Comparison of ENCODE assay signal across 8 cellular contexts in the genomic region with DNA sequence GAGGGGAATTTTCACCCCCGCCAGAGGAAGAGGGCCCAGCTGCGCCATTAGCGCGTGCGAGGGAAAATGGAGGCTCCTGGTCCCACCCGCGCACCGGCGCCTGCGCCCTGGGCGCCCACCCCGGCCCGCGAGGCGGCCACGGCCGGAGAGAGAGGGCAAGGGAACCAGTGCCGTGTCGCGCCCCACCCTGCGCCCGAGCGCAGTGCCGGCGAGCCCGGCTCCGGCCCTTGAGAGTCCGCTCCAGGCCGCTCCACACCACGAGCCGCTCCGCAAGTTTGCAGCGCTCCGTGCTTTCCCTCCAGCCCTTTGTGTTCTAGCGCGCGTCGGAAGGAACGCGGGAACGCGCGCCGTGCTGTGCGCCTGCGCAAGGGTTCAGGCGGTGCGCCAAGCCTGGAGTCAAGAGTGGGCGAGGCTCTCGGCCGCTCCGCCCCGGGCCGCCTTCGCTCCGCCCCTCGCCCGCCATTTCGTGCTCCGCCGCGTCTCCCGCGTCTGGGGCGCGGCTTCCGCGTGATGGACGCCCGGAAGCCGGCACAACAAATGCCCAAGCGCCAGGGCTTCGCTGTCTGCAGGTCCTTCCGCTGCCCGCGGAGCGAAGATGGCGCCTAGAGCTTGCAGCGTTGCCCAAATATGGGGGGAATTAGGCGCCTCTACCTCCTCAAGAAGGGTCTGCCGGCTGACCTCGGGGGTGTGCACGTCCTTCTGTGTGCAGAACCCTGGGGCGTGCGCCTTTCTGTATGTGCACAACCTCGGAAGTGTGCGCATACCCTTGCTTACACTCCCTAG. TPM values are rescaled to one million over a fixed set of nuclear protein-coding genes. Genes with fewer than 3 reads are reported as not detected.
DNase-seq lines count a peak whose midpoint lies in the region; ATAC-seq and TF ChIP-seq lines count a peak whose summit lies in the region.

No MANE protein-coding gene starts in this region.

- in situ Hi-C loops in IMR-90 (cut with MboI; ENCODE audit: low sequenced_read_pairs): no loop called here
- in situ Hi-C loops in transverse colon (cut with MboI; ENCODE audit: low pct_ligation_motif_present in 1 of 4, low pct_unique_long_range_greater_than_20kb in 1 of 4, low sequenced_read_pairs in 3 of 4): loop anchor here in 1 of 4 donors (10.0 kb wide), 1 partner anchor 47 kb away; no protein-coding TSS in a partner anchor

- H3K36me3 ChIP-seq in IMR-90 (ENCODE audit: control insufficient read depth, insufficient read depth, low read length): no peaks in the 10 kb centered on the region
- H3K36me3 ChIP-seq in heart left ventricle: no peaks in the 10 kb centered on the region
- no peaks in the 10 kb centered on the region for H3K36me3 ChIP-seq in transverse colon

- H2BK5ac ChIP-seq in IMR-90 (ENCODE audit: low read depth, low read length, poor library complexity, severe bottlenecking): peak overlapping the region; percentile 48

- ATAC-seq in GM21447 (IDR thresholded peaks at IDR 0.05; ENCODE audit: unreplicated experiment): peak; percentile 47
- peak; percentile 73 for ATAC-seq in IMR-90 (ENCODE audit: low read depth)
- ATAC-seq in heart left ventricle: peak; percentile 56 to 80 (median 72)

- peaks cover 2% of the 10 kb centered on the region; the same call in 1 of the 2 replicates for H3K9me3 ChIP-seq in IMR-90 (ENCODE audit: control insufficient read depth, insufficient read depth, low read length)
- H3K9me3 ChIP-seq in heart left ventricle: no peaks in the 10 kb centered on the region
- no peaks in the 10 kb centered on the region for H3K9me3 ChIP-seq in transverse colon

- H3K4me3 ChIP-seq in IMR-90 (ENCODE audit: insufficient read depth, low read depth, low read length) (peak overlapping the region; percentile 20), heart left ventricle (peak overlapping the region in 11 of 12 donors; percentile 19 to 65 (median 49)), transverse colon (peak overlapping the region; percentile 24 to 53 (median 30))

- no peaks in the 10 kb centered on the region for H4K20me1 ChIP-seq in IMR-90 (ENCODE audit: insufficient read depth, low read length)

- dilution Hi-C loops in IMR-90 (cut with HindIII; ENCODE audit: low sequenced_read_pairs, unreplicated experiment): no loop called here

- peaks cover 0 to 18% of the 10 kb centered on the region in 2 experiments; a peak in 2 of 4 replicates for H3K79me1 ChIP-seq in IMR-90 (ENCODE audit: low read depth in 1 of 2, low read length in 2 of 2)

- peak overlapping the region; percentile 62 for H2BK120ac ChIP-seq in IMR-90 (ENCODE audit: low read depth, low read length)

- peak overlapping the region; percentile 79 for H4K91ac ChIP-seq in IMR-90 (ENCODE audit: insufficient read depth, low read depth, low read length)

- H3K27ac ChIP-seq in IMR-90 (ENCODE audit: insufficient read depth, low read length) (peak overlapping the region; percentile 55), adipose tissue (ENCODE audit: low read depth, low read length) (peak overlapping the region; percentile 79), heart left ventricle (peak overlapping the region; percentile 93 to 100 (median 96)), transverse colon (peak overlapping the region; percentile 96 to 100 (median 98))

- TF ChIP-seq POLR2A in IMR-90 (IDR thresholded peaks at IDR 0.05; ENCODE audit: low read depth, low read length) (peak; percentile 60; the same call in 1 of the 2 replicates), heart left ventricle (IDR thresholded peaks at IDR 0.05) (peak; percentile 58 to 71), transverse colon (IDR thresholded peaks at IDR 0.05) (peak; percentile 72)

- H3K56ac ChIP-seq in IMR-90 (ENCODE audit: extremely low read depth, insufficient read depth, low read length): peak overlapping the region; percentile 30; the same call in 1 of the 2 replicates

- H4K8ac ChIP-seq in IMR-90 (ENCODE audit: low read depth in 2 of 2, low read length in 2 of 2): peak overlapping the region; percentile 96 to 97

- 2% methylated on average over 42 of the region's 87 CpGs; no CpG with 5 or more reads in 1 of the 2 experiments for WGBS in IMR-90 (ENCODE audit: extremely low coverage in 2 of 2, insufficient read length in 1 of 2), 2 experiments
- WGBS in adipose tissue, 3 donors: 4 to 7% (median 6%) methylated on average over 76 to 87 of the region's 87 CpGs
- 6 to 15% (median 9%) methylated on average over 40 to 87 of the region's 87 CpGs for WGBS in heart left ventricle, 4 donors
- whole genome bisulfite sequencing in transverse colon (ENCODE audit: low coverage in 1 of 2), 2 donors: 16% methylated on average over 42 of the region's 87 CpGs; no CpG with 5 or more reads in 1 of the 2 donors

- TF ChIP-seq CTCF in IMR-90 (conservative IDR thresholded peaks at IDR 0.05; ENCODE audit: low read depth, low read length): 0 out of 2 replicates have a peak, but pooled peaks have one; percentile 8
- TF ChIP-seq CTCF in heart left ventricle (IDR thresholded peaks at IDR 0.05): peak in 1 of 12 donors; percentile 5
- peak in 2 of 5 experiments; percentile 38 to 48 for TF ChIP-seq CTCF in transverse colon (IDR thresholded peaks at IDR 0.05)

- BruUV-seq in IMR-90 (replicated peaks; lab: Mats Ljungman, UMichigan): no TSS peak

- CTCF ChIA-PET in IMR-90 (lab: Yijun Ruan, JAX): no interaction called here

- DNase-seq in DMS153 (lab: John Stamatoyannopoulos, UW) (peak; percentile 87), IMR-90 (peak; percentile 95), SW480 (ENCODE audit: low spot score) (peak; percentile 92), heart left ventricle (peak; percentile 95 to 99 (median 97)), posterior cingulate gyrus (peak; percentile 90 to 99 (median 94)), transverse colon (peak; percentile 98)

- no peak overlapping the region; the same call in 2 of the 3 replicates for H2BK15ac ChIP-seq in IMR-90 (ENCODE audit: low read depth, low read length)

- peak overlapping the region; percentile 90 for H2AK9ac ChIP-seq in IMR-90 (replicated peaks; ENCODE audit: low read depth, low read length, poor library complexity)

- peak overlapping the region; percentile 40 for H3K4me2 ChIP-seq in IMR-90 (ENCODE audit: low read depth, low read length)

- H2BK20ac ChIP-seq in IMR-90 (ENCODE audit: low read depth, low read length): no peak overlapping the region

- H3K4me1 ChIP-seq in IMR-90 (ENCODE audit: control insufficient read depth, insufficient read depth, low read length) (peaks cover 14% of the 10 kb centered on the region), heart left ventricle (peaks cover 0 to 41% (median 27%) of the 10 kb centered on the region in 12 donors), transverse colon (peaks cover 8 to 55% (median 28%) of the 10 kb centered on the region in 4 donors)

- intact Hi-C loops in IMR-90 (cut with micrococcal nuclease) (loop anchor here (1.0 kb wide), 1 partner anchor 30 kb away; no protein-coding TSS in a partner anchor), heart left ventricle (cut with DNase I) (loop anchor here in 3 of 10 donors (1.0 to 5.0 kb wide), 4 partner anchors 19 to 46 kb away; partner anchors contain the start of gene PTMA (in 2 of the 3)), posterior cingulate gyrus (cut with DNase I) (loop anchor here (1.0 kb wide), 1 partner anchor 48 kb away; no protein-coding TSS in a partner anchor), transverse colon (cut with DNase I; ENCODE audit: low total_unique reads) (no loop called here)

- H4K5ac ChIP-seq in IMR-90 (ENCODE audit: low read depth, low read length): peak overlapping the region; percentile 92

- H3K27me3 ChIP-seq in IMR-90 (ENCODE audit: control insufficient read depth, insufficient read depth, low read length) (no peaks in the 10 kb centered on the region), heart left ventricle (no peaks in the 10 kb centered on the region), transverse colon (no peaks in the 10 kb centered on the region)

- peaks cover 10% of the 10 kb centered on the region for H3K9me1 ChIP-seq in IMR-90 (ENCODE audit: insufficient read depth, low read length)

- H3K14ac ChIP-seq in IMR-90 (replicated peaks; ENCODE audit: low read depth, low read length): peak overlapping the region; percentile 79

- peak; percentile 18 for TF ChIP-seq RAD21 in IMR-90 (IDR thresholded peaks at IDR 0.05; ENCODE audit: low read length)

- peak overlapping the region; percentile 84 for H3K4ac ChIP-seq in IMR-90 (ENCODE audit: low read depth, low read length)

- H3K23ac ChIP-seq in IMR-90 (ENCODE audit: low read depth, low read length): peak overlapping the region; percentile 36; the same call in 1 of the 2 replicates

- H2AFZ ChIP-seq in IMR-90 (replicated peaks; ENCODE audit: low read length, poor library complexity): peak overlapping the region; percentile 92

- POLR2A ChIA-PET in IMR-90 (lab: Charles Lee; ENCODE audit: unreplicated experiment): no interaction called here

- no peak for TF ChIP-seq EP300 in transverse colon (IDR thresholded peaks at IDR 0.05; ENCODE audit: low read depth)

- peak overlapping the region; percentile 41 for H3K9ac ChIP-seq in IMR-90 (ENCODE audit: low read depth, low read length)

- H3K18ac ChIP-seq in IMR-90 (ENCODE audit: low read depth, low read length): peak overlapping the region; percentile 53

- peak overlapping the region; percentile 68 for H2AK5ac ChIP-seq in IMR-90 (ENCODE audit: low read depth, low read length)

TF ChIP-seq in IMR-90, 13 proteins besides CTCF, POLR2A, EP300 and RAD21 (continues in another document):
- TF ChIP-seq RFX5 (IDR thresholded peaks at IDR 0.05; ENCODE audit: low read depth, low read length): no peak
- TF ChIP-seq, protein P1, sequence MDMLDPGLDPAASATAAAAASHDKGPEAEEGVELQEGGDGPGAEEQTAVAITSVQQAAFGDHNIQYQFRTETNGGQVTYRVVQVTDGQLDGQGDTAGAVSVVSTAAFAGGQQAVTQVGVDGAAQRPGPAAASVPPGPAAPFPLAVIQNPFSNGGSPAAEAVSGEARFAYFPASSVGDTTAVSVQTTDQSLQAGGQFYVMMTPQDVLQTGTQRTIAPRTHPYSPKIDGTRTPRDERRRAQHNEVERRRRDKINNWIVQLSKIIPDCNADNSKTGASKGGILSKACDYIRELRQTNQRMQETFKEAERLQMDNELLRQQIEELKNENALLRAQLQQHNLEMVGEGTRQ (IDR thresholded peaks at IDR 0.05; ENCODE audit: low read depth, low read length): peak; percentile 41; the same call in 1 of the 2 replicates
- TF ChIP-seq SMC3 (IDR thresholded peaks at IDR 0.05; ENCODE audit: low read depth, low read length): peak; percentile 44; the same call in 1 of the 2 replicates
- no peak for TF ChIP-seq NFE2L2 (IDR thresholded peaks at IDR 0.05; ENCODE audit: low read depth, low read length)
- no peak for TF ChIP-seq CHD1 (IDR thresholded peaks at IDR 0.05; ENCODE audit: low read depth, low read length)

RNA-seq across cellular contexts. Expression of gene PTMA, which starts 46.1 kb away (rescaled TPM):
- 380 and 776 TPM in 2 replicates for total RNA-seq in IMR-90 (2012; rRNA removed)
- 647 and 742 TPM in 2 replicates for polyA plus RNA-seq in IMR-90 (2012; rRNA removed)
- 585 and 1,669 TPM in 2 replicates for polyA plus RNA-seq in IMR-90 (2012; cell fraction: cytosol; rRNA removed)
- 208 and 388 TPM in 2 replicates for polyA plus RNA-seq in IMR-90 (2012; cell fraction: nucleus; rRNA removed; ENCODE audit: low replicate concordance)
- 1,000 to 10,000 TPM; 1,266 to 1,426 (median 1,342) TPM for polyA plus RNA-seq in adipose tissue
- total RNA-seq in heart left ventricle: 100 to 1,000 TPM; 143 to 409 (median 200) TPM
- 100 to 1,000 TPM; 403 to 707 TPM for polyA plus RNA-seq in heart left ventricle
- 1,000 to 10,000 TPM in 1 of 4 donors, 100 to 1,000 TPM in 3; 478 to 1,487 (median 685) TPM for total RNA-seq in transverse colon

Comparison
In these comparisons a context has a peak if more than half of its experiments do, and no peak if none do; other contexts are left out.
1. Peak in every context shown above with its lines: DNase-seq, ATAC-seq, H3K4me3 ChIP-seq and H3K27ac ChIP-seq.